In genomic region chr6:44734886-44735630, GRCh38 we compare ENCODE assay signal across 21 cellular contexts.
DNase-seq lines count a peak whose midpoint lies in the region; ATAC-seq, FAIRE-seq and TF ChIP-seq lines count a peak whose summit lies in the region.
"Had no signal": no experiment of that assay in that cellular context is flagged by ENCODE, and none has a peak within 500 bp of the region (broad histone marks: within the 10 kb centered on the region; RNA-seq: fewer than 3 reads in every experiment).

No MANE protein-coding gene starts in this region.

- no peaks in the 10 kb centered on the region for H3K79me2 ChIP-seq in OCI-LY7 (ENCODE audit: insufficient read depth, low read depth, low read length)
- H3K79me2 ChIP-seq: parathyroid adenoma had no signal

- POLR2A ChIA-PET in OCI-LY7 (lab: Charles Lee) = no interaction called here

- H3K27ac ChIP-seq in foreskin keratinocyte (peak overlapping the region; percentile 75), OCI-LY7 (ENCODE audit: low read depth, low read length, poor library complexity, severe bottlenecking) (no peak overlapping the region), WERI-Rb-1 (no peak overlapping the region)
- H3K27ac ChIP-seq: parathyroid adenoma, Peyer's patch, SK-N-MC, suprapubic skin had no signal

- TF ChIP-seq CTCF in foreskin keratinocyte (conservative IDR thresholded peaks at IDR 0.05) (no peak), OCI-LY7 (conservative IDR thresholded peaks at IDR 0.05; ENCODE audit: low read length) (no peak), WERI-Rb-1 (IDR thresholded peaks at IDR 0.05; ENCODE audit: low read depth, low read length) (no peak)

- H3K36me3 ChIP-seq in OCI-LY7 (ENCODE audit: insufficient read depth, low read length) (no peaks in the 10 kb centered on the region), WERI-Rb-1 (no peaks in the 10 kb centered on the region)
- H3K36me3 ChIP-seq: heart right ventricle, Peyer's patch, suprapubic skin had no signal

- no peaks in the 10 kb centered on the region for H3K36me3 Mint-ChIP-seq in activated T-helper 2 cell treated with anti-CD3 and anti-CD28 coated beads, Interferon-gamma antibody, Interleukin-2, Interleukin-4, amounts not matched to agents 10 μg/mL and 5 μg/mL and 100 μg/mL, durations not matched to agents 14 hours and 24 hours and 36 hours (ENCODE audit: low read depth)
- H3K36me3 Mint-ChIP-seq: CD8-positive, alpha-beta memory T cell had no signal

- CTCF ChIA-PET in OCI-LY7 (lab: Charles Lee; ENCODE audit: unreplicated experiment) = no interaction called here

- H3K4me3 ChIP-seq in OCI-LY7 (ENCODE audit: low read depth, low read length, poor library complexity, severe bottlenecking) (no peak overlapping the region), WERI-Rb-1 (ENCODE audit: low read depth, low read length) (no peak overlapping the region)
- H3K4me3 ChIP-seq: heart right ventricle, Peyer's patch, SK-N-MC, suprapubic skin had no signal

- FAIRE-seq in GM18507 (lab: Jason Lieb, UNC) = peak; percentile 52

- H3K9me3 ChIP-seq in OCI-LY7 (ENCODE audit: low read length) = no peaks in the 10 kb centered on the region
- peaks cover 4% of the 10 kb centered on the region for H3K9me3 ChIP-seq in WERI-Rb-1 (ENCODE audit: severe bottlenecking)
- H3K9me3 ChIP-seq: heart right ventricle, Peyer's patch, suprapubic skin had no signal

- no peak overlapping the region for H3K4me2 ChIP-seq in OCI-LY7 (ENCODE audit: low read length)

- DNase-seq in GM18507 (ENCODE audit: extremely low spot score, insufficient read length, low read depth) (no peak), foreskin keratinocyte (no peak), OCI-LY7 (ENCODE audit: low spot score) (no peak), WERI-Rb-1 (no peak), dermis blood vessel endothelial cell (no peak)
- DNase-seq in activated T-helper 2 cell treated with anti-CD3 and anti-CD28 coated beads, Interferon-gamma antibody, Interleukin-2, Interleukin-4, amounts not matched to agents 10 μg/mL and 5 μg/mL and 100 μg/mL, durations not matched to agents 14 hours and 24 hours and 36 hours (ENCODE audit: low spot score) = no peak
- DNase-seq: activated CD4-positive, alpha-beta T cell treated with anti-CD3 and anti-CD28 coated beads for 1 hour; activated gamma-delta T cell; aorta; CD8-positive, alpha-beta memory T cell; endodermal cell; GOT3; heart right ventricle; NCI-H1417 treated with DMSO at 0.1 percent for 48 hours; Peyer's patch; T-helper 9 cell had no signal

- H2AFZ ChIP-seq in OCI-LY7 (ENCODE audit: low read length) = no peak overlapping the region
- H2AFZ ChIP-seq: parathyroid adenoma had no signal

- peaks cover 6% of the 10 kb centered on the region for H3K4me1 ChIP-seq in foreskin keratinocyte
- H3K4me1 ChIP-seq in OCI-LY7 (ENCODE audit: insufficient read depth, low read length, poor library complexity, severe bottlenecking) = no peaks in the 10 kb centered on the region
- H3K4me1 ChIP-seq: parathyroid adenoma, suprapubic skin had no signal

- no peak overlapping the region for H3K4me3 Mint-ChIP-seq in activated T-helper 2 cell treated with anti-CD3 and anti-CD28 coated beads, Interferon-gamma antibody, Interleukin-2, Interleukin-4, amounts not matched to agents 10 μg/mL and 5 μg/mL and 100 μg/mL, durations not matched to agents 14 hours and 24 hours and 36 hours (ENCODE audit: low read depth)
- H3K4me3 Mint-ChIP-seq: CD8-positive, alpha-beta memory T cell; endodermal cell had no signal

- no peaks in the 10 kb centered on the region for H3K9me3 Mint-ChIP-seq in activated T-helper 2 cell treated with anti-CD3 and anti-CD28 coated beads, Interferon-gamma antibody, Interleukin-2, Interleukin-4, amounts not matched to agents 10 μg/mL and 5 μg/mL and 100 μg/mL, durations not matched to agents 14 hours and 24 hours and 36 hours
- H3K9me3 Mint-ChIP-seq: CD8-positive, alpha-beta memory T cell; endodermal cell had no signal

- H3K27me3 Mint-ChIP-seq in activated T-helper 2 cell treated with anti-CD3 and anti-CD28 coated beads, Interferon-gamma antibody, Interleukin-2, Interleukin-4, amounts not matched to agents 10 μg/mL and 5 μg/mL and 100 μg/mL, durations not matched to agents 14 hours and 24 hours and 36 hours (ENCODE audit: low read depth) = no peaks in the 10 kb centered on the region

- H3K27me3 ChIP-seq in foreskin keratinocyte (no peaks in the 10 kb centered on the region), WERI-Rb-1 (ENCODE audit: insufficient read depth, low read depth, severe bottlenecking) (no peaks in the 10 kb centered on the region)
- H3K27me3 ChIP-seq: heart right ventricle, Peyer's patch, suprapubic skin had no signal

- ATAC-seq in GM21529 (IDR thresholded peaks at IDR 0.05; ENCODE audit: unreplicated experiment) (peak; percentile 26), HG03442 (IDR thresholded peaks at IDR 0.05; ENCODE audit: unreplicated experiment) (peak; percentile 20), foreskin keratinocyte (no peak)

- no TSS peak for BruUV-seq in OCI-LY7 (replicated peaks; lab: Mats Ljungman, UMichigan)

- peaks cover 7% of the 10 kb centered on the region for H3K4me1 Mint-ChIP-seq in activated T-helper 2 cell treated with anti-CD3 and anti-CD28 coated beads, Interferon-gamma antibody, Interleukin-2, Interleukin-4, amounts not matched to agents 10 μg/mL and 5 μg/mL and 100 μg/mL, durations not matched to agents 14 hours and 24 hours and 36 hours (ENCODE audit: low read depth)
- H3K4me1 Mint-ChIP-seq: CD8-positive, alpha-beta memory T cell had no signal

- H3K9me2 ChIP-seq in OCI-LY7 (ENCODE audit: insufficient read depth, low read length) = no peaks in the 10 kb centered on the region

- H3K27ac Mint-ChIP-seq in activated T-helper 2 cell treated with anti-CD3 and anti-CD28 coated beads, Interferon-gamma antibody, Interleukin-2, Interleukin-4, amounts not matched to agents 10 μg/mL and 5 μg/mL and 100 μg/mL, durations not matched to agents 14 hours and 24 hours and 36 hours = no peak overlapping the region
- H3K27ac Mint-ChIP-seq: endodermal cell had no signal

- H4K20me1 ChIP-seq in OCI-LY7 (ENCODE audit: insufficient read depth, low read length) = no peaks in the 10 kb centered on the region

- intact Hi-C loops in OCI-LY7 (cut with micrococcal nuclease; ENCODE audit: unreplicated experiment) = no loop called here
- intact Hi-C loops in activated T-helper 2 cell treated with anti-CD3 and anti-CD28 coated beads, Interferon-gamma antibody, Interleukin-2, Interleukin-4, amounts not matched to agents 10 μg/mL and 5 μg/mL and 100 μg/mL, durations not matched to agents 14 hours and 24 hours and 36 hours (cut with micrococcal nuclease) = no loop called here
